Comparison of ENCODE assay signal across 8 cellular contexts in the genomic region with DNA sequence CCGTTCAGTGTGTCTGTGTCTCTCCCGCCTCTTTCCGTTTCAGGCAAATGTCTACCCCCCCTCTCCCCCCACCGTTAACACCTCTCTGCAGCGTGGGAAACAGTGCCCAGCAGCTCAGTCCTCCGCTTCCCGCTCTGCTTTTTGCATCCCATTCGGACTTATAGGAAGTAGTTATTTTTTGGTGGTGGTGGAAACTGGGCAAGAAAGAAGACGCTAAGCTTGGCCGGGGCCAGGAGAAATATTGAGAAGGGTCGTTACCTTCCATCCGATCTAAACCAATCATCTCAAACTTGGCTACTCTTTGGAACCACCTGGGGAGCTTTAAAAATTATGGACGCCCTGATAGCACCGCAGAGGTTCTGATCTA. TPM values are rescaled to one million over a fixed set of nuclear protein-coding genes. Genes with fewer than 3 reads are reported as not detected.
DNase-seq lines count a peak whose midpoint lies in the region; ATAC-seq lines count a peak whose summit lies in the region.

No MANE protein-coding gene starts in this region.

- peak overlapping the region; percentile 5 for H3K4me3 ChIP-seq in CD8-positive, alpha-beta memory T cell (ENCODE audit: low read length)
- peak overlapping the region; percentile 50 for H3K4me3 ChIP-seq in HUES64 (ENCODE audit: low read length)
- peak overlapping the region; percentile 58 for H3K4me3 ChIP-seq in naive thymus-derived CD4-positive, alpha-beta T cell (ENCODE audit: low read length)

- intact Hi-C loops in naive thymus-derived CD4-positive, alpha-beta T cell (cut with micrococcal nuclease): loop anchor here (1.0 to 10.0 kb wide), 7 partner anchors 26 to 1571 kb away; a partner anchor contains a TSS

- no peaks in the 10 kb centered on the region for H3K9me3 ChIP-seq in CD8-positive, alpha-beta memory T cell (ENCODE audit: low read length)
- H3K9me3 ChIP-seq in HUES64 (ENCODE audit: insufficient read depth, low read depth, low read length): no peaks in the 10 kb centered on the region
- H3K9me3 ChIP-seq in naive thymus-derived CD4-positive, alpha-beta T cell (ENCODE audit: control insufficient read depth in 2 of 3, low read length in 3 of 3): peaks cover 0 to 8% (median 0%) of the 10 kb centered on the region in 3 experiments

- H3K36me3 ChIP-seq in CD8-positive, alpha-beta memory T cell (ENCODE audit: insufficient read depth, low read length): no peaks in the 10 kb centered on the region
- H3K36me3 ChIP-seq in HUES64 (ENCODE audit: insufficient read depth, low read length): no peaks in the 10 kb centered on the region
- no peaks in the 10 kb centered on the region for H3K36me3 ChIP-seq in naive thymus-derived CD4-positive, alpha-beta T cell (ENCODE audit: control insufficient read depth in 2 of 3, insufficient read depth in 3 of 3, low read length in 3 of 3)

- peak overlapping the region in 5 of 8 donors; percentile 24 to 87 (median 58) for H3K27ac Mint-ChIP-seq in CD8-positive, alpha-beta memory T cell
- peak overlapping the region in 2 of 9 donors; percentile 41 to 49 for H3K27ac Mint-ChIP-seq in naive thymus-derived CD4-positive, alpha-beta T cell

- H3K4me3 Mint-ChIP-seq in CD8-positive, alpha-beta memory T cell: peak overlapping the region; percentile 74 to 88 (median 84)
- H3K4me3 Mint-ChIP-seq in naive thymus-derived CD4-positive, alpha-beta T cell: peak overlapping the region; percentile 74 to 85 (median 80)

- H3K4me1 Mint-ChIP-seq in CD8-positive, alpha-beta memory T cell: peaks cover 14 to 25% (median 16%) of the 10 kb centered on the region in 3 donors
- H3K4me1 Mint-ChIP-seq in naive thymus-derived CD4-positive, alpha-beta T cell: peaks cover 8 to 37% (median 21%) of the 10 kb centered on the region in 7 donors

- no peak for ATAC-seq in naive thymus-derived CD4-positive, alpha-beta T cell
- no peak for ATAC-seq in HG03280 (IDR thresholded peaks at IDR 0.05; ENCODE audit: unreplicated experiment)

- no peak overlapping the region for H3K27ac ChIP-seq in CD8-positive, alpha-beta memory T cell (ENCODE audit: low read depth, low read length)
- H3K27ac ChIP-seq in HUES64 (ENCODE audit: low read depth, low read length): no peak overlapping the region
- no peak overlapping the region for H3K27ac ChIP-seq in naive thymus-derived CD4-positive, alpha-beta T cell (ENCODE audit: low read depth, low read length)

- POLR2A ChIA-PET in CD8-positive, alpha-beta memory T cell (lab: Charles Lee): interaction anchor here (0.7 to 1.0 kb wide), 3 partner anchors 26 to 91 kb away, joined by 3 to 9 read pairs (median 4); no protein-coding TSS in a partner anchor
- POLR2A ChIA-PET in naive thymus-derived CD4-positive, alpha-beta T cell (lab: Charles Lee): interaction anchor here (1.0 to 1.7 kb wide), 2 partner anchors 20 to 26 kb away, joined by 3 to 10 read pairs; no protein-coding TSS in a partner anchor

- DNase-seq in CD8-positive, alpha-beta memory T cell: peak in 1 of 5 donors; percentile 3
- peak; percentile 14 for DNase-seq in central memory CD4-positive, alpha-beta T cell
- peak in 1 of 9 donors; percentile 2 for DNase-seq in naive thymus-derived CD4-positive, alpha-beta T cell
- DNase-seq in RPMI8226: no peak
- no peak for DNase-seq in NAMALWA (ENCODE audit: low spot score)
- DNase-seq in effector CD4-positive, alpha-beta T cell: no peak

- H3K9ac ChIP-seq in HUES64 (ENCODE audit: low read depth, low read length): no peak overlapping the region

- H3K27me3 ChIP-seq in CD8-positive, alpha-beta memory T cell (ENCODE audit: insufficient read depth, low read length, poor library complexity, severe bottlenecking): peaks cover 18% of the 10 kb centered on the region
- H3K27me3 ChIP-seq in HUES64 (ENCODE audit: insufficient read depth, low read length): peaks cover 82% of the 10 kb centered on the region
- H3K27me3 ChIP-seq in naive thymus-derived CD4-positive, alpha-beta T cell (ENCODE audit: control insufficient read depth in 2 of 2, insufficient read depth in 2 of 2, low read length in 2 of 2): peaks cover 13 to 29% of the 10 kb centered on the region in 2 donors

- H3K36me3 Mint-ChIP-seq in CD8-positive, alpha-beta memory T cell: peaks cover 0 to 7% (median 0%) of the 10 kb centered on the region in 3 donors
- peaks cover 0 to under 1% (median 0%) of the 10 kb centered on the region in 5 donors for H3K36me3 Mint-ChIP-seq in naive thymus-derived CD4-positive, alpha-beta T cell

- peaks cover 0 to 5% (median 4%) of the 10 kb centered on the region in 5 donors for H3K9me3 Mint-ChIP-seq in CD8-positive, alpha-beta memory T cell
- peaks cover 0 to 10% (median 5%) of the 10 kb centered on the region in 11 donors for H3K9me3 Mint-ChIP-seq in naive thymus-derived CD4-positive, alpha-beta T cell

- 4% methylated on average over 12 of the region's 14 CpGs for WGBS in HUES64

- peaks cover 20% of the 10 kb centered on the region for H3K4me1 ChIP-seq in CD8-positive, alpha-beta memory T cell (ENCODE audit: insufficient read depth, low read length)
- peaks cover 4% of the 10 kb centered on the region; the same call in 1 of the 2 replicates for H3K4me1 ChIP-seq in HUES64 (ENCODE audit: insufficient read depth, low read length)
- H3K4me1 ChIP-seq in naive thymus-derived CD4-positive, alpha-beta T cell (ENCODE audit: control insufficient read depth in 2 of 2, insufficient read depth in 2 of 2, low read length in 2 of 2): peaks cover 15% of the 10 kb centered on the region in 2 donors

- peaks cover 42 to 76% of the 10 kb centered on the region in 2 donors for H3K27me3 Mint-ChIP-seq in CD8-positive, alpha-beta memory T cell
- peaks cover 54 to 88% (median 75%) of the 10 kb centered on the region in 5 donors for H3K27me3 Mint-ChIP-seq in naive thymus-derived CD4-positive, alpha-beta T cell

- CTCF ChIA-PET in CD8-positive, alpha-beta memory T cell (lab: Charles Lee): interaction anchor here (1.6 kb wide), 1 partner anchor 26 kb away, joined by 12 read pairs; no protein-coding TSS in a partner anchor
- CTCF ChIA-PET in naive thymus-derived CD4-positive, alpha-beta T cell (lab: Charles Lee): interaction anchor here (0.7 kb wide), 1 partner anchor 338 kb away, joined by 6 read pairs; no protein-coding TSS in a partner anchor

RNA-seq across cellular contexts. Expression of a gene that starts 0.5 kb away (rescaled TPM):
- total RNA-seq in CD8-positive, alpha-beta memory T cell: under 1 TPM; 0.81 to 0.93 TPM
- polyA plus RNA-seq in CD8-positive, alpha-beta memory T cell: 0.59 TPM
- not detected for polyA plus RNA-seq in HUES64 (2013, experiment 1 of 2)
- 0.06 TPM for polyA plus RNA-seq in HUES64 (2013, experiment 2 of 2)
- total RNA-seq in naive thymus-derived CD4-positive, alpha-beta T cell: 1 to 10 TPM in 1 of 5 experiments, under 1 TPM in 4; 0.19 to 2.6 (median 0.48) TPM
- under 1 TPM in 1 of 2 donors, not detected in 1; 0.18 TPM for polyA plus RNA-seq in naive thymus-derived CD4-positive, alpha-beta T cell

Comparison
In these comparisons a context has a peak if more than half of its experiments do, and no peak if none do; other contexts are left out.
1. H3K4me3 ChIP-seq: peak in every context shown above with its lines; median percentile 58 in naive thymus-derived CD4-positive, alpha-beta T cell; 50 in HUES64; 5 in CD8-positive, alpha-beta memory T cell.